Comparison of ENCODE assay signal across 1 cellular context in the genomic region with DNA sequence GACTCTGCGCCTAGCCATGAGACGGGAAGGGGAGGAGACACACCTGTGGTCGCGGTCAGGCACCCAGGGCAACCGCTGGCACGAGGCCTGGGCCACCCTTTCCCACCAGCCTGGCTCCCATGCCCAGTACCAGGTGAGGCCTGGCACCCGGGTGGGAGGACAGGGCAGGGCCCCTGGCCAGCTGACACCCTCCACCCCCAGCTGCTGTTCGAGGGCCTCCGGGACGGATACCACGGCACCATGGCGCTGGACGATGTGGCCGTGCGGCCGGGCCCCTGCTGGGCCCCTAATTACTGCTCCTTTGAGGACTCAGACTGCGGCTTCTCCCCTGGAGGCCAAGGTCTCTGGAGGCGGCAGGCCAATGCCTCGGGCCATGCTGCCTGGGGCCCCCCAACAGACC.
TF ChIP-seq lines count a peak whose summit lies in the region.

No MANE protein-coding gene starts in this region.

TF ChIP-seq in HepG2, 621 proteins besides CTCF, POLR2A, EP300 and RAD21:
- TF ChIP-seq RBFOX2 (IDR thresholded peaks at IDR 0.05; ENCODE audit: low read depth, low read length), result peak; percentile 34
- TF ChIP-seq ZNF441 (CRISPR knock-in tag; IDR thresholded peaks at IDR 0.05; ENCODE audit: borderline replicate concordance), result no peak
- no peak for TF ChIP-seq NCOR1 (IDR thresholded peaks at IDR 0.05; ENCODE audit: borderline replicate concordance, low read length)
- no peak for TF ChIP-seq NFRKB (IDR thresholded peaks at IDR 0.05)
- TF ChIP-seq, protein P1, sequence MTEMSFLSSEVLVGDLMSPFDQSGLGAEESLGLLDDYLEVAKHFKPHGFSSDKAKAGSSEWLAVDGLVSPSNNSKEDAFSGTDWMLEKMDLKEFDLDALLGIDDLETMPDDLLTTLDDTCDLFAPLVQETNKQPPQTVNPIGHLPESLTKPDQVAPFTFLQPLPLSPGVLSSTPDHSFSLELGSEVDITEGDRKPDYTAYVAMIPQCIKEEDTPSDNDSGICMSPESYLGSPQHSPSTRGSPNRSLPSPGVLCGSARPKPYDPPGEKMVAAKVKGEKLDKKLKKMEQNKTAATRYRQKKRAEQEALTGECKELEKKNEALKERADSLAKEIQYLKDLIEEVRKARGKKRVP (CRISPR knock-in tag; IDR thresholded peaks at IDR 0.05), result no peak
- TF ChIP-seq AGO2 (optimal IDR thresholded peaks at IDR 0.05; ENCODE audit: low read depth, low read length), result peak; percentile 66
- TF ChIP-seq AGO1 (IDR thresholded peaks at IDR 0.05; ENCODE audit: low read depth, low read length, poor library complexity, severe bottlenecking), result peak; percentile 65
- TF ChIP-seq, protein P2, sequence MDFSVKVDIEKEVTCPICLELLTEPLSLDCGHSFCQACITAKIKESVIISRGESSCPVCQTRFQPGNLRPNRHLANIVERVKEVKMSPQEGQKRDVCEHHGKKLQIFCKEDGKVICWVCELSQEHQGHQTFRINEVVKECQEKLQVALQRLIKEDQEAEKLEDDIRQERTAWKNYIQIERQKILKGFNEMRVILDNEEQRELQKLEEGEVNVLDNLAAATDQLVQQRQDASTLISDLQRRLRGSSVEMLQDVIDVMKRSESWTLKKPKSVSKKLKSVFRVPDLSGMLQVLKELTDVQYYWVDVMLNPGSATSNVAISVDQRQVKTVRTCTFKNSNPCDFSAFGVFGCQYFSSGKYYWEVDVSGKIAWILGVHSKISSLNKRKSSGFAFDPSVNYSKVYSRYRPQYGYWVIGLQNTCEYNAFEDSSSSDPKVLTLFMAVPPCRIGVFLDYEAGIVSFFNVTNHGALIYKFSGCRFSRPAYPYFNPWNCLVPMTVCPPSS (IDR thresholded peaks at IDR 0.05), result no peak
- 0 out of 2 replicates have a peak, but pooled peaks have one; percentile 25 for TF ChIP-seq HNRNPL (IDR thresholded peaks at IDR 0.05; ENCODE audit: low read depth, low read length)
- TF ChIP-seq ZNF879 (CRISPR knock-in tag; IDR thresholded peaks at IDR 0.05), result no peak
